In genomic region chr19:13833330-13834265, GRCh38 we compare ENCODE assay signal across 8 cellular contexts. TPM values are rescaled to one million over a fixed set of nuclear protein-coding genes. Genes with fewer than 3 reads are reported as not detected.
DNase-seq lines count a peak whose midpoint lies in the region; ATAC-seq and TF ChIP-seq lines count a peak whose summit lies in the region.

No MANE protein-coding gene starts in this region.

- H3K27ac ChIP-seq in duodenal mucosa (ENCODE audit: low read depth, low read length) (peak overlapping the region; percentile 68), lower lobe of right lung (peak overlapping the region; percentile 100)

- TF ChIP-seq CTCF in AG04449 (IDR thresholded peaks at IDR 0.05; ENCODE audit: insufficient read depth, low read length, missing control alignments) (peak; percentile 46), lower lobe of right lung (IDR thresholded peaks at IDR 0.05) (peak; percentile 47)

- no peak overlapping the region; the same call in 1 of the 2 replicates for H3K4me3 ChIP-seq in AG04449 (ENCODE audit: low read depth, low read length)
- H3K4me3 ChIP-seq in duodenal mucosa (ENCODE audit: low read depth in 1 of 2, low read length in 2 of 2), result peak overlapping the region; percentile 73 to 80
- H3K4me3 ChIP-seq in lower lobe of right lung, result peak overlapping the region; percentile 44

- DNase-seq in AG04449 (ENCODE audit: low read depth, low spot score) (no peak), NCI-H524 (lab: John Stamatoyannopoulos, UW) (peak; percentile 81 to 89), lower lobe of right lung (peak; percentile 95)
- DNase-seq in activated CD4-positive, alpha-beta T cell treated with anti-CD3 and anti-CD28 coated beads, Interleukin-2, amount 50 U/mL, for 48 hours, result peak; percentile 97
- peak; percentile 88 to 92 (median 90) for DNase-seq in stimulated activated CD4-positive, alpha-beta T cell treated with anti-CD3 and anti-CD28 coated beads, TNF-alpha, amount 100 ng/mL, for 4 hours (ENCODE audit: low read depth in 3 of 3)

- POLR2A ChIA-PET in AG04449 (lab: Yijun Ruan, JAX), result interaction anchor here (0.7 to 9.0 kb wide), 6 partner anchors 14 to 39 kb away, joined by 3 to 149 read pairs (median 7); partner anchors contain the start of gene ZSWIM4

- H3K27me3 ChIP-seq in duodenal mucosa (ENCODE audit: control insufficient read depth in 1 of 2, insufficient read depth in 2 of 2, low read length in 2 of 2), result no peaks in the 10 kb centered on the region
- H3K27me3 ChIP-seq in lower lobe of right lung (ENCODE audit: low read depth), result no peaks in the 10 kb centered on the region

- peak overlapping the region; percentile 61 to 79 for H3K9ac ChIP-seq in duodenal mucosa (ENCODE audit: low read depth in 1 of 2, low read length in 2 of 2)

- H3K9me3 ChIP-seq in duodenal mucosa (ENCODE audit: control insufficient read depth in 1 of 2, low read length in 2 of 2), result no peaks in the 10 kb centered on the region
- no peaks in the 10 kb centered on the region for H3K9me3 ChIP-seq in lower lobe of right lung

- H3K36me3 ChIP-seq in duodenal mucosa (ENCODE audit: control insufficient read depth in 1 of 2, insufficient read depth in 2 of 2, low read length in 2 of 2) (peaks cover 0 to 12% of the 10 kb centered on the region in 2 donors), lower lobe of right lung (peaks cover 50% of the 10 kb centered on the region)

- intact Hi-C loops in lower lobe of right lung (cut with DNase I), result no loop called here

- CTCF ChIA-PET in AG04449 (lab: Yijun Ruan, JAX), result interaction anchor here (1.0 to 7.0 kb wide), 7 partner anchors 13 to 60 kb away, joined by 3 to 61 read pairs (median 6); partner anchors contain the start of gene C19orf53

- ATAC-seq in GM18868 (IDR thresholded peaks at IDR 0.05; ENCODE audit: unreplicated experiment) (peak; percentile 78), HG03135 (IDR thresholded peaks at IDR 0.05; ENCODE audit: unreplicated experiment) (peak; percentile 73), lower lobe of right lung (peak; percentile 73 to 88)

- H3K4me1 ChIP-seq in duodenal mucosa (ENCODE audit: control insufficient read depth in 1 of 2, insufficient read depth in 2 of 2, low read length in 2 of 2) (peaks cover 17 to 40% of the 10 kb centered on the region in 2 donors), lower lobe of right lung (peaks cover 65% of the 10 kb centered on the region)

RNA-seq across cellular contexts. Expression of gene ZSWIM4, which starts 38.4 kb away (rescaled TPM):
- 7.4 TPM for total RNA-seq in lower lobe of right lung

RNA-seq across cellular contexts. Expression of gene NANOS3, which starts 43.3 kb away (rescaled TPM):
- 0.68 TPM for total RNA-seq in lower lobe of right lung

RNA-seq across cellular contexts. Expression of gene C19orf53, which starts 59.3 kb away (rescaled TPM):
- total RNA-seq in lower lobe of right lung, result 68.0 TPM
